ENCODE assay signal across 33 cellular contexts in the genomic region with DNA sequence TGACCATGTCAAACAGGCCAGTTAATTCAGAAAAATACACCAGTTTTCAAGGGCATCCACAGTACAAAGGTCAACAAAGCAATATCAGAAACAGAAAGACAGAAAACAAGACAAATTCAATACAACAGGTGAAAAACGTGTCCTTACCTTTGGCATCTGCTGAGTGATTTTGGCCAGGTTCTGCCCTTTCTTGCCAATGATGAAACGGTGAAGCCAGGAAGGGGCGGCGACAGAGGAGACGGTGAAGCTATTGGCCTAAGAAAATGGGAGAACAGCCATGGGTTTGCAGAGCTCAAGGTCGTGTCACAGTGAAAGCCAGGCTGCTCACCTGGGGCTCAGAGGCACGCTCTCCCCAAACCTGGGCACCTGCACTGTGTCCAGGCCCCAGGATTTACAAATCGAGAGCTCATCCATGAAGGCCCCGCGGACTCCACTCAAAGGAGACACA.
"Had no signal": no experiment of that assay in that cellular context is flagged by ENCODE, and none has a peak within 500 bp of the region (broad histone marks: within the 10 kb centered on the region; RNA-seq: fewer than 3 reads in every experiment).

No MANE protein-coding gene starts in this region.

- FAIRE-seq: endothelial cell of umbilical vein, islet of Langerhans, small intestine had no signal

- H2AFZ ChIP-seq: parathyroid adenoma had no signal

- H3K27ac Mint-ChIP-seq: memory B cell; mesothelial cell of epicardium; natural killer cell treated with Interleukin-12 subunit alpha and Interleukin-12 subunit beta and Interleukin-15 and Interleukin-18, amount 100 ng/mL, for 72 hours; stimulated activated naive B cell treated with anti-CD40 and anti-IgM and Interleukin-4, amounts not matched to agents 10 μg/mL and 1 μg/mL and 100 μg/mL, for 72 hours; stimulated activated naive CD8-positive, alpha-beta T cell treated with anti-CD3 and anti-CD28 coated beads, Interleukin-15, Interleukin-2, amounts not matched to agents 100 ng/mL and 50 ng/mL, for 24 hours had no signal

- H3K9me3 Mint-ChIP-seq: memory B cell; mesothelial cell of epicardium; naive B cell; natural killer cell treated with Interleukin-12 subunit alpha and Interleukin-12 subunit beta and Interleukin-15 and Interleukin-18, amount 100 ng/mL, for 72 hours; neural crest cell; stimulated activated naive B cell treated with anti-CD40 and anti-IgM and Interleukin-4, amounts not matched to agents 10 μg/mL and 1 μg/mL and 100 μg/mL, for 72 hours; stimulated activated naive CD8-positive, alpha-beta T cell treated with anti-CD3 and anti-CD28 coated beads, Interleukin-15, Interleukin-2, amounts not matched to agents 100 ng/mL and 50 ng/mL, for 24 hours had no signal

- DNase-seq: dermis blood vessel endothelial cell; effector memory CD4-positive, alpha-beta T cell; foreskin melanocyte; glutamatergic neuron; heart right ventricle; hippocampal formation; kidney glomerular epithelial cell; left colon; left ventricle myocardium superior; mucosa of descending colon; naive B cell; small intestine; stimulated activated CD4-positive, alpha-beta T cell treated with anti-CD3 and anti-CD28 coated beads, Interleukin-15, amount 100 ng/mL, for 24 hours; stimulated activated CD4-positive, alpha-beta T cell treated with anti-CD3 and anti-CD28 coated beads, Interleukin-2, amount 100 ng/mL, for 48 hours; stimulated activated naive B cell treated with anti-CD40 and anti-IgM and Interleukin-4, amounts not matched to agents 10 μg/mL and 1 μg/mL and 100 μg/mL, for 72 hours; upper lobe of right lung had no signal

- H3K9ac ChIP-seq: parathyroid adenoma had no signal

- H3K4me1 ChIP-seq: parathyroid adenoma, prostate gland, right atrium auricular region, tibial nerve, vagina had no signal

- H3K27me3 Mint-ChIP-seq: memory B cell; naive B cell; natural killer cell treated with Interleukin-12 subunit alpha and Interleukin-12 subunit beta and Interleukin-15 and Interleukin-18, amount 100 ng/mL, for 72 hours; stimulated activated naive B cell treated with anti-CD40 and anti-IgM and Interleukin-4, amounts not matched to agents 10 μg/mL and 1 μg/mL and 100 μg/mL, for 72 hours; stimulated activated naive CD8-positive, alpha-beta T cell treated with anti-CD3 and anti-CD28 coated beads, Interleukin-15, Interleukin-2, amounts not matched to agents 100 ng/mL and 50 ng/mL, for 24 hours had no signal

- H3K27ac ChIP-seq: coronary artery, esophagus muscularis mucosa, heart right ventricle, neutrophil, parathyroid adenoma, prostate gland, right atrium auricular region, thoracic aorta, tibial nerve, upper lobe of right lung, vagina had no signal

- H3K9me3 ChIP-seq: esophagus muscularis mucosa, heart right ventricle, mucosa of descending colon, neutrophil, prostate gland, right atrium auricular region, thoracic aorta, tibial nerve, upper lobe of right lung, vagina had no signal

- H3K27me3 ChIP-seq: esophagus muscularis mucosa, heart right ventricle, neutrophil, right atrium auricular region, tibial nerve, upper lobe of right lung, vagina had no signal

- ATAC-seq: heart right ventricle; left colon; left ventricle myocardium superior; mucosa of descending colon; natural killer cell treated with Interleukin-12 subunit alpha and Interleukin-12 subunit beta and Interleukin-15 and Interleukin-18, amount 100 ng/mL, for 72 hours; stimulated activated naive B cell treated with anti-CD40 and anti-IgM and Interleukin-4, amounts not matched to agents 10 μg/mL and 1 μg/mL and 100 μg/mL, for 72 hours; upper lobe of right lung had no signal

- H3K4me1 Mint-ChIP-seq: memory B cell, mesothelial cell of epicardium, neural crest cell had no signal

- H3K4me3 ChIP-seq: coronary artery, esophagus muscularis mucosa, heart right ventricle, lung, mucosa of descending colon, prostate gland, right atrium auricular region, thoracic aorta, tibial nerve, upper lobe of right lung, vagina had no signal

- H3K4me3 Mint-ChIP-seq: memory B cell; mesothelial cell of epicardium; naive B cell; natural killer cell treated with Interleukin-12 subunit alpha and Interleukin-12 subunit beta and Interleukin-15 and Interleukin-18, amount 100 ng/mL, for 72 hours; neural crest cell; stimulated activated naive B cell treated with anti-CD40 and anti-IgM and Interleukin-4, amounts not matched to agents 10 μg/mL and 1 μg/mL and 100 μg/mL, for 72 hours; stimulated activated naive CD8-positive, alpha-beta T cell treated with anti-CD3 and anti-CD28 coated beads, Interleukin-15, Interleukin-2, amounts not matched to agents 100 ng/mL and 50 ng/mL, for 24 hours had no signal
